Comparison of ENCODE assay signal across 9 cellular contexts in the genomic region with DNA sequence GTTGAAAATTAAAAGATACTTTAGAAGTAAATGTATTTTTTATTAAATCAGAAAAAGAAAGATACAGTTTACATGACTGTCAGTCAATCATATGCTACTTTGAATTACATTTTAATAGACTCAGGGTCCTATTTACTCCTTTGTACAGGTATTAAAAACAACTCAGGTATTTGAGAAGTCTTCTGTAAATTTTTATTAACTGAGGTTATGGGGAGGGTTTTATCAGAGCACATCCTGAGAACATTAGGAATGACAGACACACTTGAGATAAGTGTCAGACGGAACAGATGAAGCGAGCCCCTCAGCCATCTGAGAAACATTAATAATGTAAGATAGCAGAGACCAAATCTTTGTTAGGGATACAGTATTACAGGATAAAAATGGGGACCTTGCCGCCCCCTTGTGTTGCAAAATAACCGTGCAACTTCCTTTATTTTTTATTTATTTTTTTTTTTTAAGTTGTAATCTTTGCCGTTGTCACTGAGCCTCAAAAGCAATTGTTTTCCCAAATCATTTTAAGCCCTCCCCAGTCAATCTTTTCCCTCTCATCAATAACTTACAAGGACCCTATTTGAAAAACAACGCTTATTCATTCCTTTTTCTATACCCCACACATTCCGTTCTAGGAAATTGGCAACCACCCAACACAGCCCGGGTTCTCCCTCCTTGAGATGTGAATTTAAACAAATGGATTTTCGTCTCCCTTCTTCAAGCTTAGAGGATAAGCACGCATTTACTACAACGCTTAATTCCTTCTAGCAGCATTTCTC.
DNase-seq lines count a peak whose midpoint lies in the region; ATAC-seq and TF ChIP-seq lines count a peak whose summit lies in the region.
"Had no signal": no experiment of that assay in that cellular context is flagged by ENCODE, and none has a peak within 500 bp of the region (broad histone marks: within the 10 kb centered on the region; RNA-seq: fewer than 3 reads in every experiment).

No MANE protein-coding gene starts in this region.

- no peaks in the 10 kb centered on the region for H3K27me3 ChIP-seq in CD4-positive, CD25-positive, alpha-beta regulatory T cell (ENCODE audit: control insufficient read depth, insufficient read depth, low read length)
- H3K27me3 ChIP-seq in neural progenitor cell, result no peaks in the 10 kb centered on the region
- no peaks in the 10 kb centered on the region for H3K27me3 ChIP-seq in aorta (ENCODE audit: control insufficient read depth in 1 of 2, insufficient read depth in 2 of 2, low read length in 1 of 2)

- no peaks in the 10 kb centered on the region for H3K79me2 ChIP-seq in neural progenitor cell (ENCODE audit: low read depth)

- no peaks in the 10 kb centered on the region for H4K20me1 ChIP-seq in neural progenitor cell (ENCODE audit: low read depth)

- H3K4me1 Mint-ChIP-seq in CD4-positive, CD25-positive, alpha-beta regulatory T cell, result peaks cover 13 to 38% (median 26%) of the 10 kb centered on the region in 4 donors
- peaks cover 58% of the 10 kb centered on the region for H3K4me1 Mint-ChIP-seq in HFFc6 (ENCODE audit: low read depth)
- peaks cover 23% of the 10 kb centered on the region for H3K4me1 Mint-ChIP-seq in T-helper 17 cell
- peaks cover 42% of the 10 kb centered on the region for H3K4me1 Mint-ChIP-seq in neural progenitor cell

- no peaks in the 10 kb centered on the region for H3K36me3 ChIP-seq in CD4-positive, CD25-positive, alpha-beta regulatory T cell (ENCODE audit: control insufficient read depth, insufficient read depth, low read length)
- H3K36me3 ChIP-seq in neural progenitor cell (no peaks in the 10 kb centered on the region), aorta (ENCODE audit: control insufficient read depth in 1 of 2, insufficient read depth in 2 of 2, low read length in 1 of 2) (no peaks in the 10 kb centered on the region)

- no peak overlapping the region for H3K4me3 ChIP-seq in CD4-positive, CD25-positive, alpha-beta regulatory T cell (ENCODE audit: low read depth, low read length)
- H3K4me3 ChIP-seq in neural progenitor cell, result no peak overlapping the region
- H3K4me3 ChIP-seq in aorta (ENCODE audit: low read length in 2 of 2), result no peak overlapping the region
- H3K4me3 ChIP-seq: lung had no signal

- peak in 1 of 2 donors; percentile 30 for ATAC-seq in CD4-positive, CD25-positive, alpha-beta regulatory T cell (ENCODE audit: low read depth in 2 of 2)
- peak; percentile 62 for ATAC-seq in T-helper 17 cell
- no peak for ATAC-seq in HG03108 (IDR thresholded peaks at IDR 0.05; ENCODE audit: unreplicated experiment)
- no peak for ATAC-seq in GM21529 (IDR thresholded peaks at IDR 0.05; ENCODE audit: unreplicated experiment)
- no peak for ATAC-seq in aorta (ENCODE audit: low FRiP score)

- H2AFZ ChIP-seq in neural progenitor cell (replicated peaks), result no peak overlapping the region

- H3K27ac ChIP-seq in CD4-positive, CD25-positive, alpha-beta regulatory T cell (ENCODE audit: insufficient read depth, low read length, poor library complexity, severe bottlenecking), result no peak overlapping the region
- H3K27ac ChIP-seq in neural progenitor cell (no peak overlapping the region), aorta (ENCODE audit: low read depth in 1 of 2, low read length in 2 of 2) (no peak overlapping the region)

- intact Hi-C loops in aorta (cut with DNase I), result loop anchor here (5.0 to 10.0 kb wide), 2 partner anchors 121 to 366 kb away; no protein-coding TSS in a partner anchor

- H3F3A ChIP-seq in neural progenitor cell (ENCODE audit: low read depth), result peaks cover 28% of the 10 kb centered on the region

- H3K9me3 ChIP-seq in CD4-positive, CD25-positive, alpha-beta regulatory T cell (ENCODE audit: control insufficient read depth in 2 of 2, low read length in 2 of 2), result no peaks in the 10 kb centered on the region
- H3K9me3 ChIP-seq in T-helper 17 cell (ENCODE audit: control insufficient read depth, low read length, poor library complexity, severe bottlenecking) (no peaks in the 10 kb centered on the region), neural progenitor cell (ENCODE audit: low read depth) (no peaks in the 10 kb centered on the region), aorta (ENCODE audit: control insufficient read depth, low read length) (no peaks in the 10 kb centered on the region)

- peak overlapping the region in 1 of 4 donors; percentile 6 for H3K4me3 Mint-ChIP-seq in CD4-positive, CD25-positive, alpha-beta regulatory T cell
- peak overlapping the region; percentile 73 for H3K4me3 Mint-ChIP-seq in HFFc6
- peak overlapping the region; percentile 25 for H3K4me3 Mint-ChIP-seq in T-helper 17 cell
- H3K4me3 Mint-ChIP-seq in neural progenitor cell, result no peak overlapping the region

- H3K27ac Mint-ChIP-seq in CD4-positive, CD25-positive, alpha-beta regulatory T cell, result no peak overlapping the region
- H3K27ac Mint-ChIP-seq in HFFc6 (peak overlapping the region; percentile 46; the same call in 1 of the 2 replicates), T-helper 17 cell (peak overlapping the region; percentile 81), neural progenitor cell (no peak overlapping the region)

- no peak overlapping the region for H3K9ac ChIP-seq in neural progenitor cell

- H3K4me2 ChIP-seq in neural progenitor cell, result no peak overlapping the region

- H3K27me3 Mint-ChIP-seq in CD4-positive, CD25-positive, alpha-beta regulatory T cell, result peaks cover 4% of the 10 kb centered on the region
- H3K27me3 Mint-ChIP-seq in HFFc6 (ENCODE audit: insufficient read depth) (peaks cover 4% of the 10 kb centered on the region; the same call in 1 of the 2 replicates), T-helper 17 cell (no peaks in the 10 kb centered on the region), neural progenitor cell (ENCODE audit: insufficient read depth, low read depth) (no peaks in the 10 kb centered on the region)

- H3K4me1 ChIP-seq in CD4-positive, CD25-positive, alpha-beta regulatory T cell (ENCODE audit: control insufficient read depth, insufficient read depth, low read length, poor library complexity, severe bottlenecking), result peaks cover 8% of the 10 kb centered on the region
- H3K4me1 ChIP-seq in neural progenitor cell (peaks cover 37% of the 10 kb centered on the region), aorta (ENCODE audit: control insufficient read depth in 1 of 2, insufficient read depth in 2 of 2, low read length in 2 of 2) (peaks cover 0 to 4% of the 10 kb centered on the region in 2 donors)

- peaks cover 0 to 1% (median 0%) of the 10 kb centered on the region in 7 donors for H3K9me3 Mint-ChIP-seq in CD4-positive, CD25-positive, alpha-beta regulatory T cell
- H3K9me3 Mint-ChIP-seq in HFFc6, result no peaks in the 10 kb centered on the region
- no peaks in the 10 kb centered on the region for H3K9me3 Mint-ChIP-seq in neural progenitor cell

- DNase-seq in CD4-positive, CD25-positive, alpha-beta regulatory T cell, result peak in 2 of 3 donors; percentile 34 to 61
- DNase-seq in HFFc6, result peak; percentile 30
- peak in 1 of 3 donors; percentile 14 for DNase-seq in T-helper 17 cell
- DNase-seq in dermis blood vessel endothelial cell, result peak; percentile 61
- DNase-seq in neural progenitor cell (ENCODE audit: low spot score), result no peak
- DNase-seq in aorta, result no peak

- WGBS in aorta, 2 donors, result 9 to 12% methylated on average over 11 of the region's 11 CpGs

- peak; percentile 90 for TF ChIP-seq CTCF in HFFc6 (IDR thresholded peaks at IDR 0.05)
- TF ChIP-seq CTCF in neural progenitor cell (IDR thresholded peaks at IDR 0.05), result peak; percentile 68

- no peaks in the 10 kb centered on the region for H3K36me3 Mint-ChIP-seq in CD4-positive, CD25-positive, alpha-beta regulatory T cell
- H3K36me3 Mint-ChIP-seq in HFFc6 (ENCODE audit: low read depth), result no peaks in the 10 kb centered on the region
- H3K36me3 Mint-ChIP-seq in T-helper 17 cell (ENCODE audit: low read depth), result no peaks in the 10 kb centered on the region
- H3K36me3 Mint-ChIP-seq in neural progenitor cell, result no peaks in the 10 kb centered on the region

Comparison
In these comparisons a context has a peak if more than half of its experiments do, and no peak if none do; other contexts are left out.
1. DNase-seq: peak in CD4-positive, CD25-positive, alpha-beta regulatory T cell (2 of 3), HFFc6 (single experiment) and dermis blood vessel endothelial cell (single experiment); none in neural progenitor cell (single experiment) and aorta (0 of 2).
2. H3K27ac Mint-ChIP-seq: peak in HFFc6 (single experiment) and T-helper 17 cell (single experiment); none in CD4-positive, CD25-positive, alpha-beta regulatory T cell (0 of 3) and neural progenitor cell (single experiment).